In genomic region chr17:29125651-29126050, GRCh38 we compare ENCODE assay signal across 16 cellular contexts. TPM values are rescaled to one million over a fixed set of nuclear protein-coding genes. Genes with fewer than 3 reads are reported as not detected.
DNase-seq lines count a peak whose midpoint lies in the region; ATAC-seq and TF ChIP-seq lines count a peak whose summit lies in the region.
"Had no signal": no experiment of that assay in that cellular context is flagged by ENCODE, and none has a peak within 500 bp of the region (broad histone marks: within the 10 kb centered on the region; RNA-seq: fewer than 3 reads in every experiment).

No MANE protein-coding gene starts in this region.

- WGBS in psoas muscle, 3 donors = 82 to 87% (median 82%) methylated on average over 9 of the region's 9 CpGs

- peaks cover 68% of the 10 kb centered on the region for H3K4me1 ChIP-seq in left ventricle myocardium inferior
- H3K4me1 ChIP-seq in psoas muscle = peaks cover 49% of the 10 kb centered on the region

- H3K4me1 Mint-ChIP-seq in activated T-helper 17 cell treated with anti-CD3 and anti-CD28 coated beads, Interleukin-2, amount 50 U/mL, for 72 hours = peaks cover 5% of the 10 kb centered on the region

- DNase-seq in left ventricle myocardium inferior (no peak), Right ventricle myocardium inferior (ENCODE audit: missing footprints) (no peak), psoas muscle (no peak), cerebellar nuclear complex (lab: John Stamatoyannopoulos, UW) (no peak), activated gamma-delta T cell treated with Interleukin-2 at 50 U/mL for 16 hours (no peak)
- DNase-seq in stimulated activated CD4-positive, alpha-beta T cell treated with anti-CD3 and anti-CD28 coated beads, Interleukin-2, amount 100 ng/mL, for 48 hours = no peak
- DNase-seq: AML-193, DMS 273 treated with DMSO at 0.1 percent for 48 hours, HFFc6, MM.1S, NCI-H1105, NCI-H1694 treated with DMSO at 0.1 percent for 48 hours, NCI-H774, SHP77 had no signal

- no peaks in the 10 kb centered on the region for H3K27me3 ChIP-seq in left ventricle myocardium inferior (ENCODE audit: low read depth)
- no peaks in the 10 kb centered on the region for H3K27me3 ChIP-seq in psoas muscle (ENCODE audit: insufficient read depth in 3 of 3, low read length in 2 of 3)

- H3K27me3 Mint-ChIP-seq in activated T-helper 17 cell treated with anti-CD3 and anti-CD28 coated beads, Interleukin-2, amount 50 U/mL, for 72 hours = no peaks in the 10 kb centered on the region

- intact Hi-C loops in left ventricle myocardium inferior (cut with micrococcal nuclease) (no loop called here), Right ventricle myocardium inferior (cut with DNase I) (loop anchor here (2.0 kb wide), 1 partner anchor 13 kb away; no protein-coding TSS in a partner anchor), psoas muscle (cut with DNase I) (no loop called here)

- peaks cover 14% of the 10 kb centered on the region for H3K36me3 Mint-ChIP-seq in activated T-helper 17 cell treated with anti-CD3 and anti-CD28 coated beads, Interleukin-2, amount 50 U/mL, for 72 hours (ENCODE audit: low read depth)

- TF ChIP-seq CTCF in left ventricle myocardium inferior (IDR thresholded peaks at IDR 0.05; ENCODE audit: borderline replicate concordance) (no peak), psoas muscle (IDR thresholded peaks at IDR 0.05) (no peak)

- H3K4me3 ChIP-seq in left ventricle myocardium inferior (no peak overlapping the region), psoas muscle (no peak overlapping the region)

- no peaks in the 10 kb centered on the region for H3K9me3 Mint-ChIP-seq in activated T-helper 17 cell treated with anti-CD3 and anti-CD28 coated beads, Interleukin-2, amount 50 U/mL, for 72 hours
- H3K9me3 Mint-ChIP-seq: HFFc6 had no signal

- ATAC-seq in Right ventricle myocardium inferior (no peak), psoas muscle (no peak), GM18868 (IDR thresholded peaks at IDR 0.05; ENCODE audit: unreplicated experiment) (no peak)
- no peak for ATAC-seq in activated T-helper 17 cell treated with anti-CD3 and anti-CD28 coated beads, Interleukin-2, amount 50 U/mL, for 72 hours (replicated peaks)

- peak overlapping the region; percentile 82 for H3K27ac Mint-ChIP-seq in activated T-helper 17 cell treated with anti-CD3 and anti-CD28 coated beads, Interleukin-2, amount 50 U/mL, for 72 hours

- H3K4me3 Mint-ChIP-seq in activated T-helper 17 cell treated with anti-CD3 and anti-CD28 coated beads, Interleukin-2, amount 50 U/mL, for 72 hours = no peak overlapping the region
- H3K4me3 Mint-ChIP-seq: HFFc6 had no signal

- peaks cover 47% of the 10 kb centered on the region for H3K36me3 ChIP-seq in left ventricle myocardium inferior
- H3K36me3 ChIP-seq in psoas muscle (ENCODE audit: insufficient read depth in 1 of 2, low read depth in 1 of 2) = peaks cover 13 to 96% of the 10 kb centered on the region in 2 donors

- H3K9me3 ChIP-seq in left ventricle myocardium inferior (replicated peaks) = no peaks in the 10 kb centered on the region
- H3K9me3 ChIP-seq in psoas muscle = no peaks in the 10 kb centered on the region

- H3K27ac ChIP-seq in left ventricle myocardium inferior (replicated peaks) (peak overlapping the region; percentile 66), psoas muscle (peak overlapping the region; percentile 72)

RNA-seq across cellular contexts. Expression of gene MYO18A, which starts 54.5 kb away (rescaled TPM):
- 397 TPM for total RNA-seq in left ventricle myocardium inferior
- total RNA-seq in Right ventricle myocardium inferior = 373 TPM
- 10 to 100 TPM; 90.6 to 95.9 TPM for total RNA-seq in activated T-helper 17 cell treated with anti-CD3 and anti-CD28 coated beads, Interleukin-2, amount 50 U/mL, for 72 hours
- total RNA-seq in psoas muscle = 1,000 to 10,000 TPM in 2 of 4 donors, 100 to 1,000 TPM in 2; 770 to 1,274 (median 938) TPM
- polyA plus RNA-seq in psoas muscle = 100 to 1,000 TPM; 142 to 538 (median 318) TPM
